8 cellular contexts compared by ENCODE assay signal in genomic region chr7:150973571-150974451, GRCh38. TPM values are rescaled to one million over a fixed set of nuclear protein-coding genes. Genes with fewer than 3 reads are reported as not detected.
A peak's percentile ranks its signal among the peaks of the same experiment; 100 is the strongest.
DNase-seq lines count a peak whose midpoint lies in the region; ATAC-seq lines count a peak whose summit lies in the region.

No MANE protein-coding gene starts in this region.

- no peaks in the 10 kb centered on the region for H3K4me1 ChIP-seq in mesendoderm (ENCODE audit: control insufficient read depth, low read depth, low read length)

- DNase-seq in COLO668 (lab: John Stamatoyannopoulos, UW; ENCODE audit: unreplicated experiment) (peak; percentile 95), NCI-H1417 (lab: John Stamatoyannopoulos, UW) (peak; percentile 87 to 97 (median 93)), mesendoderm (no peak), kidney tubule cell (ENCODE audit: low spot score) (no peak)
- DNase-seq in activated T-cell treated with anti-CD3 and anti-CD28 coated beads, Interleukin-2, amount 50 U/mL, for 4 hours: no peak

- H3K4me3 Mint-ChIP-seq in activated T-cell treated with anti-CD3 and anti-CD28 coated beads, Interleukin-2, amount 50 U/mL, for 4 hours: peak overlapping the region; percentile 84

- no CpG with 5 or more reads among the region's 27 CpGs for WGBS in mesendoderm (ENCODE audit: extremely low coverage, insufficient coverage, low lambda C conversion rate)

- H3K18ac ChIP-seq in mesendoderm (ENCODE audit: low read length): no peak overlapping the region

- H2AK5ac ChIP-seq in mesendoderm (ENCODE audit: low read length): no peak overlapping the region

- H3K79me1 ChIP-seq in mesendoderm (ENCODE audit: low read length): no peaks in the 10 kb centered on the region

- H2BK15ac ChIP-seq in mesendoderm (replicated peaks; ENCODE audit: low read depth): no peak overlapping the region

- no peak overlapping the region for H3K4me3 ChIP-seq in mesendoderm (ENCODE audit: low read length)

- H4K5ac ChIP-seq in mesendoderm (ENCODE audit: low read length): no peak overlapping the region

- no peak overlapping the region for H3K27ac ChIP-seq in mesendoderm (ENCODE audit: low read depth, low read length)

- no peak overlapping the region for H4K8ac ChIP-seq in mesendoderm (ENCODE audit: low read depth, low read length)

- H3K9ac ChIP-seq in mesendoderm (ENCODE audit: low read length): peak overlapping the region; percentile 13

- H3K27me3 ChIP-seq in mesendoderm (ENCODE audit: insufficient read depth, low read length, poor library complexity): peaks cover 19% of the 10 kb centered on the region

- no peak overlapping the region for H3K4me2 ChIP-seq in mesendoderm (ENCODE audit: low read length)

- no peak overlapping the region for H3K23ac ChIP-seq in mesendoderm (ENCODE audit: low read length)

- H3K56ac ChIP-seq in mesendoderm (ENCODE audit: low read length): no peak overlapping the region

- no peaks in the 10 kb centered on the region for H3K9me3 Mint-ChIP-seq in activated T-cell treated with anti-CD3 and anti-CD28 coated beads, Interleukin-2, amount 50 U/mL, for 4 hours

- no peaks in the 10 kb centered on the region for H3K36me3 ChIP-seq in mesendoderm (ENCODE audit: control insufficient read depth, insufficient read depth, low read length)

- H3K79me2 ChIP-seq in mesendoderm (ENCODE audit: control insufficient read depth, insufficient read depth, low read length): no peaks in the 10 kb centered on the region

- ATAC-seq in activated T-cell treated with anti-CD3 and anti-CD28 coated beads, Interleukin-2, amount 50 U/mL, for 4 hours: peak; percentile 1
- no peak for ATAC-seq in HG02884 (IDR thresholded peaks at IDR 0.05; ENCODE audit: unreplicated experiment)
- ATAC-seq in HG03139 (IDR thresholded peaks at IDR 0.05; ENCODE audit: unreplicated experiment): no peak
- ATAC-seq in GM19455 (IDR thresholded peaks at IDR 0.05; ENCODE audit: unreplicated experiment): no peak

- H3K4ac ChIP-seq in mesendoderm (ENCODE audit: low read depth, low read length): no peak overlapping the region

- no peak overlapping the region for H2BK120ac ChIP-seq in mesendoderm (ENCODE audit: low read depth, low read length)

- H2BK5ac ChIP-seq in mesendoderm (ENCODE audit: low read length): no peak overlapping the region

- H3K4me1 Mint-ChIP-seq in activated T-cell treated with anti-CD3 and anti-CD28 coated beads, Interleukin-2, amount 50 U/mL, for 4 hours (ENCODE audit: low read depth): peaks cover 42% of the 10 kb centered on the region

- no peaks in the 10 kb centered on the region for H3K36me3 Mint-ChIP-seq in activated T-cell treated with anti-CD3 and anti-CD28 coated beads, Interleukin-2, amount 50 U/mL, for 4 hours (ENCODE audit: insufficient read depth)

- H3K27me3 Mint-ChIP-seq in activated T-cell treated with anti-CD3 and anti-CD28 coated beads, Interleukin-2, amount 50 U/mL, for 4 hours (ENCODE audit: low read depth): peaks cover 19% of the 10 kb centered on the region

RNA-seq across cellular contexts. Expression of gene KCNH2, which starts 4.3 kb away (rescaled TPM):
- total RNA-seq in activated T-cell treated with anti-CD3 and anti-CD28 coated beads, Interleukin-2, amount 50 U/mL, for 4 hours: under 1 TPM; 0.49 to 0.71 (median 0.66) TPM
- polyA plus RNA-seq in mesendoderm (2013, experiment 1 of 2): 0.93 TPM
- 0.73 TPM for polyA plus RNA-seq in mesendoderm (2013, experiment 2 of 2)

RNA-seq across cellular contexts. Expression of gene NOS3, which starts 17.0 kb away (rescaled TPM):
- total RNA-seq in activated T-cell treated with anti-CD3 and anti-CD28 coated beads, Interleukin-2, amount 50 U/mL, for 4 hours: 1 to 10 TPM; 5.3 to 9.2 (median 8.2) TPM
- 2.6 TPM for polyA plus RNA-seq in mesendoderm (2013, experiment 1 of 2)
- 2.6 TPM for polyA plus RNA-seq in mesendoderm (2013, experiment 2 of 2)

RNA-seq across cellular contexts. Expression of gene ATG9B, which starts 50.5 kb away (rescaled TPM):
- 1 to 10 TPM; 5.8 to 7.3 (median 6.7) TPM for total RNA-seq in activated T-cell treated with anti-CD3 and anti-CD28 coated beads, Interleukin-2, amount 50 U/mL, for 4 hours
- polyA plus RNA-seq in mesendoderm (2013, experiment 1 of 2): 1.1 TPM
- 0.53 TPM for polyA plus RNA-seq in mesendoderm (2013, experiment 2 of 2)

RNA-seq across cellular contexts. Expression of gene ABCB8, which starts 54.4 kb away (rescaled TPM):
- total RNA-seq in activated T-cell treated with anti-CD3 and anti-CD28 coated beads, Interleukin-2, amount 50 U/mL, for 4 hours: 10 to 100 TPM; 48.1 to 54.6 (median 48.5) TPM
- 7.0 TPM for polyA plus RNA-seq in mesendoderm (2013, experiment 1 of 2)
- polyA plus RNA-seq in mesendoderm (2013, experiment 2 of 2): 6.8 TPM

Comparison
In these comparisons a context has a peak if more than half of its experiments do, and no peak if none do; other contexts are left out.
1. DNase-seq: peak in COLO668 (single experiment) and NCI-H1417 (3 of 3); none in activated T-cell treated with anti-CD3 and anti-CD28 coated beads, Interleukin-2, amount 50 U/mL, for 4 hours (single experiment), mesendoderm (single experiment) and kidney tubule cell (single experiment).
2. ATAC-seq: peak in activated T-cell treated with anti-CD3 and anti-CD28 coated beads, Interleukin-2, amount 50 U/mL, for 4 hours (2 of 2); none in HG02884 (single experiment), HG03139 (single experiment) and GM19455 (single experiment).